ENCODE assay signal across 15 cellular contexts in the genomic region with DNA sequence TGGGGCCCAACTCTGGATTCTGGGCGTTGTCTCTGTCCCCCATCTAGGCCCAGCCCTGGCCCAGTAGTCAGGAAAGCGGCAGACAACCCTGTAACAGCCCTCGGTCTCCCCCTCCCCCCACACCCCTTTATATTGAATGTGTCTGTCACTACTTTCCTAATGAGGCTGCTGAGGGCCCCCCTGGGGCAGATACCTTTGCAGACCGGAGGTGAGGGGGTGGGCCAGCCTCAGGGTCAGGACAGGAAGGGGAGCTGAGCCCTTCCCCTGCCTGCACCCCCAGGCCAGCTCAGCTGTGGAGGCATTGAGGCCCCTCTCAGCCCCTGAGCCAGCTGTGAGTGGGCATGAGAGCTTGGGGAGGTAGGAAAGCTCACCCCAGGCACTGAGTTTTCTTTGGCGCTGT. TPM values are rescaled to one million over a fixed set of nuclear protein-coding genes. Genes with fewer than 3 reads are reported as not detected.
DNase-seq lines count a peak whose midpoint lies in the region; ATAC-seq, FAIRE-seq and TF ChIP-seq lines count a peak whose summit lies in the region.
"Had no signal": no experiment of that assay in that cellular context is flagged by ENCODE, and none has a peak within 500 bp of the region (broad histone marks: within the 10 kb centered on the region; RNA-seq: fewer than 3 reads in every experiment).

No MANE protein-coding gene starts in this region.

- H3K9me3 Mint-ChIP-seq in activated CD4-positive, alpha-beta memory T cell treated with anti-CD3 and anti-CD28 coated beads for 36 hours = no peaks in the 10 kb centered on the region

- no peaks in the 10 kb centered on the region for H3K27me3 Mint-ChIP-seq in activated CD4-positive, alpha-beta memory T cell treated with anti-CD3 and anti-CD28 coated beads for 36 hours
- H3K27me3 Mint-ChIP-seq: T-helper 17 cell had no signal

- CTCF ChIA-PET in activated CD4-positive, alpha-beta memory T cell treated with anti-CD3 and anti-CD28 coated beads for 36 hours (lab: Charles Lee) = no interaction called here

- no peak for FAIRE-seq in pancreas (lab: Jason Lieb, UNC)
- FAIRE-seq: GM12892 had no signal

- H3K9me3 ChIP-seq in left ventricle myocardium inferior (replicated peaks) = no peaks in the 10 kb centered on the region
- H3K9me3 ChIP-seq in esophagus (ENCODE audit: control insufficient read depth in 2 of 2, insufficient read depth in 1 of 2, low read depth in 1 of 2, low read length in 1 of 2) = no peaks in the 10 kb centered on the region
- H3K9me3 ChIP-seq in pancreas = no peaks in the 10 kb centered on the region
- H3K9me3 ChIP-seq in uterus = no peaks in the 10 kb centered on the region
- H3K9me3 ChIP-seq: mucosa of descending colon had no signal

- no peak overlapping the region for H3K27ac Mint-ChIP-seq in activated CD4-positive, alpha-beta memory T cell treated with anti-CD3 and anti-CD28 coated beads for 36 hours
- H3K27ac Mint-ChIP-seq: T-helper 17 cell had no signal

- no peak for ATAC-seq in left cardiac atrium
- ATAC-seq in pancreas = no peak
- ATAC-seq in HG02840 (IDR thresholded peaks at IDR 0.05; ENCODE audit: low FRiP score, unreplicated experiment) = no peak
- ATAC-seq in GM19455 (IDR thresholded peaks at IDR 0.05; ENCODE audit: unreplicated experiment) = no peak
- ATAC-seq: mucosa of descending colon, T-helper 17 cell had no signal

- POLR2A ChIA-PET in activated CD4-positive, alpha-beta memory T cell treated with anti-CD3 and anti-CD28 coated beads for 36 hours (lab: Charles Lee) = no interaction called here

- no peak for TF ChIP-seq POLR2A in uterus (IDR thresholded peaks at IDR 0.05)

- peaks cover 97% of the 10 kb centered on the region for H3K4me1 ChIP-seq in left ventricle myocardium inferior
- H3K4me1 ChIP-seq in esophagus (ENCODE audit: control insufficient read depth in 2 of 2, insufficient read depth in 2 of 2, low read length in 1 of 2) = peaks cover 20 to 64% of the 10 kb centered on the region in 2 donors
- peaks cover 8 to 24% (median 19%) of the 10 kb centered on the region in 3 donors for H3K4me1 ChIP-seq in pancreas
- peaks cover 10 to 48% of the 10 kb centered on the region in 2 donors for H3K4me1 ChIP-seq in uterus

- 59 to 64% methylated on average over 5 of the region's 5 CpGs for WGBS in esophagus, 2 donors
- WGBS in pancreas, 2 donors = 74 to 75% methylated on average over 5 of the region's 5 CpGs

- peaks cover 24% of the 10 kb centered on the region for H3K4me1 Mint-ChIP-seq in activated CD4-positive, alpha-beta memory T cell treated with anti-CD3 and anti-CD28 coated beads for 36 hours (ENCODE audit: low read depth)

- H3K4me3 Mint-ChIP-seq in activated CD4-positive, alpha-beta memory T cell treated with anti-CD3 and anti-CD28 coated beads for 36 hours = no peak overlapping the region

- H3K27me3 ChIP-seq in left ventricle myocardium inferior (ENCODE audit: low read depth) = no peaks in the 10 kb centered on the region
- H3K27me3 ChIP-seq in esophagus (ENCODE audit: control insufficient read depth in 1 of 2, insufficient read depth in 2 of 2, low read length in 2 of 2) = no peaks in the 10 kb centered on the region
- H3K27me3 ChIP-seq in pancreas = no peaks in the 10 kb centered on the region
- no peaks in the 10 kb centered on the region for H3K27me3 ChIP-seq in uterus

- intact Hi-C loops in left ventricle myocardium inferior (cut with micrococcal nuclease) (loop anchor here (10.0 kb wide), 1 partner anchor 86 kb away; no protein-coding TSS in a partner anchor), left cardiac atrium (cut with DNase I) (loop anchor here in 1 of 2 donors (10.0 kb wide), 1 partner anchor 46 kb away; no protein-coding TSS in a partner anchor), pancreas (cut with DNase I) (loop anchor here in 1 of 3 donors (10.0 kb wide), 1 partner anchor 46 kb away; no protein-coding TSS in a partner anchor), uterus (cut with DNase I; ENCODE audit: low total_unique reads) (loop anchor here (10.0 kb wide), 1 partner anchor 86 kb away; no protein-coding TSS in a partner anchor)
- intact Hi-C loops in activated CD4-positive, alpha-beta memory T cell treated with anti-CD3 and anti-CD28 coated beads for 36 hours (cut with micrococcal nuclease) = no loop called here

- H3K27ac ChIP-seq in left ventricle myocardium inferior (replicated peaks) (peak overlapping the region; percentile 96), esophagus (ENCODE audit: low read depth in 2 of 2, low read length in 1 of 2) (peak overlapping the region; percentile 24 to 82), pancreas (peak overlapping the region; percentile 33 to 98 (median 68)), uterus (peak overlapping the region; percentile 76 to 90)

- DNase-seq in left ventricle myocardium inferior (no peak), left cardiac atrium (no peak), pancreas (no peak), uterus (no peak)
- no peak for DNase-seq in activated CD4-positive, alpha-beta memory T cell treated with anti-CD3 and anti-CD28 coated beads for 36 hours
- DNase-seq: activated CD4-positive, alpha-beta T cell treated with anti-CD3 and anti-CD28 coated beads, Interleukin-2, amount 50 U/mL, for 48 hours; activated gamma-delta T cell treated with Interleukin-2 at 50 U/mL for 16 hours; caudate nucleus; DND-41; mucosa of descending colon; T-helper 17 cell had no signal

- no peaks in the 10 kb centered on the region for H3K36me3 Mint-ChIP-seq in activated CD4-positive, alpha-beta memory T cell treated with anti-CD3 and anti-CD28 coated beads for 36 hours

- H3K36me3 ChIP-seq in left ventricle myocardium inferior = no peaks in the 10 kb centered on the region
- H3K36me3 ChIP-seq in esophagus (ENCODE audit: control insufficient read depth in 2 of 2, insufficient read depth in 2 of 2, low read length in 1 of 2) = no peaks in the 10 kb centered on the region
- no peaks in the 10 kb centered on the region for H3K36me3 ChIP-seq in pancreas
- H3K36me3 ChIP-seq in uterus = no peaks in the 10 kb centered on the region

- TF ChIP-seq CTCF in left ventricle myocardium inferior (IDR thresholded peaks at IDR 0.05; ENCODE audit: borderline replicate concordance) = no peak
- no peak for TF ChIP-seq CTCF in pancreas (IDR thresholded peaks at IDR 0.05)
- no peak for TF ChIP-seq CTCF in uterus (IDR thresholded peaks at IDR 0.05)

- H3K4me3 ChIP-seq in left ventricle myocardium inferior (no peak overlapping the region), esophagus (ENCODE audit: low read depth in 1 of 2, low read length in 2 of 2) (no peak overlapping the region), pancreas (no peak overlapping the region), uterus (no peak overlapping the region)
- H3K4me3 ChIP-seq: mucosa of descending colon had no signal

RNA-seq across cellular contexts. Expression of a gene that starts 17.1 kb away (rescaled TPM):
- total RNA-seq in left ventricle myocardium inferior (22.5 TPM), left cardiac atrium (10 to 100 TPM; 22.4 to 32.3 TPM), pancreas (10 to 100 TPM; 12.1 to 21.6 (median 13.5) TPM), uterus (10 to 100 TPM in 3 of 4 donors, 1 to 10 TPM in 1; 10.0 to 66.1 (median 15.3) TPM)
- polyA plus RNA-seq in esophagus (10 to 100 TPM; 10.7 to 14.4 TPM), pancreas (10 to 100 TPM; 21.1 to 23.9 TPM)
- 10 to 100 TPM; 10.5 to 11.0 TPM for total RNA-seq in activated CD4-positive, alpha-beta memory T cell treated with anti-CD3 and anti-CD28 coated beads for 36 hours
